10 cellular contexts compared by ENCODE assay signal in the genomic region with DNA sequence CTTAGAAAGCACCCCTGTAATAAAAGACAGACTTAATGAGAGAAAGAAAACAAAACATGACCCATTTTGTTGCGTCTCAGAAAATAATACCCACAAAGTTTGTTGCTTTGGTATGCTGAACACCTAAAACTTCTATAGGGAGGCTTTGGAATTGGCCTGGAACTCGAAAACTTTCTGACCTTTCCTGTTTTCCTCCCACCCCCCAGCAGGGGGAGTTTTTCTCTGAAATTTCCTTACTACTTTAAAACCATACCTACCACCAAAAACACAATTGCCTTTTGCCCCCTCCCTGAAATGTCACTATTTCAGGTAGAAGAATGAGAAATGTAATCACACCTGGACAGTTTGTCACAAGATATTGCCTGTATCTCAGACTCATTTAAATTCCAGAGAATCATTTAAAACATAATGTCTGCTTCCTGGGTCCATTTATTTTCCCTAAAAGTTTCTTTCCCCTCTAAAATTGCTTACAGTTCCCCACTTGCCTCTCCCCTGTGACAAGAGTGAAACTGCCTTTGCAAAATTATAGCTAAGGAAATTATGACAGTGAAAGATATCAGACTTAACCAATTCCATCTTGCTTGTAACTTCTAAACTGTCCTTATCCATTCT.
DNase-seq lines count a peak whose midpoint lies in the region; ATAC-seq, FAIRE-seq and TF ChIP-seq lines count a peak whose summit lies in the region.
"Had no signal": no experiment of that assay in that cellular context is flagged by ENCODE, and none has a peak within 500 bp of the region (broad histone marks: within the 10 kb centered on the region; RNA-seq: fewer than 3 reads in every experiment).

No MANE protein-coding gene starts in this region.

- no peaks in the 10 kb centered on the region for H3K27me3 ChIP-seq in heart right ventricle
- no peaks in the 10 kb centered on the region for H3K27me3 ChIP-seq in right atrium auricular region

- DNase-seq in heart right ventricle (no peak), right atrium auricular region (ENCODE audit: low spot score) (no peak), NCI-H1105 treated with DMSO at 0.1 percent for 48 hours (lab: John Stamatoyannopoulos, UW) (peak; percentile 22), erythroblast (lab: John Stamatoyannopoulos, UW) (peak; percentile 0 to 19), urothelium cell line (ENCODE audit: low spot score) (peak; percentile 5), islet precursor cell (no peak)
- DNase-seq: hippocampal formation had no signal

- no peak overlapping the region for H3K27ac ChIP-seq in heart right ventricle
- no peak overlapping the region for H3K27ac ChIP-seq in right atrium auricular region
- H3K27ac ChIP-seq: SK-N-MC had no signal

- H3K4me1 ChIP-seq in heart right ventricle (no peaks in the 10 kb centered on the region), right atrium auricular region (no peaks in the 10 kb centered on the region)

- no peak overlapping the region for H3K4me3 ChIP-seq in heart right ventricle
- no peak overlapping the region for H3K4me3 ChIP-seq in right atrium auricular region
- H3K4me3 ChIP-seq: SK-N-MC had no signal

- H3K9me3 ChIP-seq in heart right ventricle (peaks cover 0 to 10% (median 0%) of the 10 kb centered on the region in 11 donors), right atrium auricular region (no peaks in the 10 kb centered on the region)

- intact Hi-C loops in heart right ventricle (cut with DNase I) = no loop called here

- WGBS in heart right ventricle, 2 donors = 68 to 72% methylated on average over 2 of the region's 2 CpGs

- TF ChIP-seq POLR2A in erythroblast (IDR thresholded peaks at IDR 0.05; ENCODE audit: low read length) = no peak

- TF ChIP-seq CTCF in heart right ventricle (IDR thresholded peaks at IDR 0.05) (peak in 6 of 9 donors; percentile 30 to 60 (median 40)), right atrium auricular region (IDR thresholded peaks at IDR 0.05) (peak in 1 of 2 donors; percentile 41)

- H3K36me3 ChIP-seq in heart right ventricle (no peaks in the 10 kb centered on the region), right atrium auricular region (no peaks in the 10 kb centered on the region)

- ATAC-seq in heart right ventricle (no peak), HG02973 (IDR thresholded peaks at IDR 0.05; ENCODE audit: unreplicated experiment) (no peak), GM21528 (IDR thresholded peaks at IDR 0.05; ENCODE audit: low FRiP score, unreplicated experiment) (no peak)

- FAIRE-seq in urothelium cell line (lab: Jason Lieb, UNC) = no peak

Comparison
In these comparisons a context has a peak if more than half of its experiments do, and no peak if none do; other contexts are left out.
1. DNase-seq: peak in NCI-H1105 treated with DMSO at 0.1 percent for 48 hours (single experiment), erythroblast (2 of 2) and urothelium cell line (single experiment); none in heart right ventricle (0 of 2), right atrium auricular region (single experiment) and islet precursor cell (single experiment).